1 cellular context compared by ENCODE assay signal in the genomic region with DNA sequence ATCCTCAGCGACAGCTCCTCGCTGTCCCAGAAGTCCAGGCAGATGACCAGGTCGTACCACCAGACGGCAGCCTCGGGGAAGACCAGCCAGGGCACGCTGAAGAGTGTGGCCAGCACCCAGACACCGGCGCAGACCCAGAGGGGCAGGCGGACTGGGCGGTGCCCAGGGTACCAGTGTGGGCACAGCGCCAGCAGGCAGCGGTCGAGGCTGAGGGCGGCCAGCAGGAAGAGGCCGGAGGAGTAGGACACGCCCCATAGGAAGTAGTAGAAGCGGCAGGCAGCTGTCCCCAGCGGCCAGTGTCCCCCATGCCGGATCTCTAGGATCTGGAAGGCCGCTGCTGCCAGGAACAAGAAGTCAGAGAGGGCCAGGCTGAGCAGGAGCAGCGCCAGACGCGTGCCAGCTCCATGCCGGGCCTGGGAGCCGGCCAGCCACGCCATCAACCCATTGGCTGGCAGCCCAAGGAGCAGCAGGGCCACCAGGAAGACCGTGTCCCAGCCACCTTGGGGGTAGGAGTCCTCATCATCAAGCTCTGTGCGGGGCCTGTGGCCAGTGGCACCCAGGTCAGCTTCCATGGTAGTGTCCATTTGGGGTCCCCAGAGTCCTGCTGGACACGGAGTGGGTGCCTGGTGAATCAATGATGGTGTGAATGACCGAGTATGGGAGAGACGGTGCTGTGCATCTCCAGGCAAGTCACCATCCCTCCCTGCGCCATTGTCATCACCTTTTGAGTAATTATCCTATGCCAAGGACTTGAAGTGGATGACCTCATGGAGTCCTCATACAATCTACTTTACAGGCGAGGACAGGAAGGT.
TF ChIP-seq lines count a peak whose summit lies in the region.

A gene with protein sequence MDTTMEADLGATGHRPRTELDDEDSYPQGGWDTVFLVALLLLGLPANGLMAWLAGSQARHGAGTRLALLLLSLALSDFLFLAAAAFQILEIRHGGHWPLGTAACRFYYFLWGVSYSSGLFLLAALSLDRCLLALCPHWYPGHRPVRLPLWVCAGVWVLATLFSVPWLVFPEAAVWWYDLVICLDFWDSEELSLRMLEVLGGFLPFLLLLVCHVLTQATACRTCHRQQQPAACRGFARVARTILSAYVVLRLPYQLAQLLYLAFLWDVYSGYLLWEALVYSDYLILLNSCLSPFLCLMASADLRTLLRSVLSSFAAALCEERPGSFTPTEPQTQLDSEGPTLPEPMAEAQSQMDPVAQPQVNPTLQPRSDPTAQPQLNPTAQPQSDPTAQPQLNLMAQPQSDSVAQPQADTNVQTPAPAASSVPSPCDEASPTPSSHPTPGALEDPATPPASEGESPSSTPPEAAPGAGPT (minus strand): TSS at position 589 of the 812 bp plus-strand sequence. CDS start 5 bp downstream, at position 584.

TF ChIP-seq in WTC11, 78 proteins besides CTCF, POLR2A, EP300 and RAD21 (continued from another document):
- TF ChIP-seq, protein P1, sequence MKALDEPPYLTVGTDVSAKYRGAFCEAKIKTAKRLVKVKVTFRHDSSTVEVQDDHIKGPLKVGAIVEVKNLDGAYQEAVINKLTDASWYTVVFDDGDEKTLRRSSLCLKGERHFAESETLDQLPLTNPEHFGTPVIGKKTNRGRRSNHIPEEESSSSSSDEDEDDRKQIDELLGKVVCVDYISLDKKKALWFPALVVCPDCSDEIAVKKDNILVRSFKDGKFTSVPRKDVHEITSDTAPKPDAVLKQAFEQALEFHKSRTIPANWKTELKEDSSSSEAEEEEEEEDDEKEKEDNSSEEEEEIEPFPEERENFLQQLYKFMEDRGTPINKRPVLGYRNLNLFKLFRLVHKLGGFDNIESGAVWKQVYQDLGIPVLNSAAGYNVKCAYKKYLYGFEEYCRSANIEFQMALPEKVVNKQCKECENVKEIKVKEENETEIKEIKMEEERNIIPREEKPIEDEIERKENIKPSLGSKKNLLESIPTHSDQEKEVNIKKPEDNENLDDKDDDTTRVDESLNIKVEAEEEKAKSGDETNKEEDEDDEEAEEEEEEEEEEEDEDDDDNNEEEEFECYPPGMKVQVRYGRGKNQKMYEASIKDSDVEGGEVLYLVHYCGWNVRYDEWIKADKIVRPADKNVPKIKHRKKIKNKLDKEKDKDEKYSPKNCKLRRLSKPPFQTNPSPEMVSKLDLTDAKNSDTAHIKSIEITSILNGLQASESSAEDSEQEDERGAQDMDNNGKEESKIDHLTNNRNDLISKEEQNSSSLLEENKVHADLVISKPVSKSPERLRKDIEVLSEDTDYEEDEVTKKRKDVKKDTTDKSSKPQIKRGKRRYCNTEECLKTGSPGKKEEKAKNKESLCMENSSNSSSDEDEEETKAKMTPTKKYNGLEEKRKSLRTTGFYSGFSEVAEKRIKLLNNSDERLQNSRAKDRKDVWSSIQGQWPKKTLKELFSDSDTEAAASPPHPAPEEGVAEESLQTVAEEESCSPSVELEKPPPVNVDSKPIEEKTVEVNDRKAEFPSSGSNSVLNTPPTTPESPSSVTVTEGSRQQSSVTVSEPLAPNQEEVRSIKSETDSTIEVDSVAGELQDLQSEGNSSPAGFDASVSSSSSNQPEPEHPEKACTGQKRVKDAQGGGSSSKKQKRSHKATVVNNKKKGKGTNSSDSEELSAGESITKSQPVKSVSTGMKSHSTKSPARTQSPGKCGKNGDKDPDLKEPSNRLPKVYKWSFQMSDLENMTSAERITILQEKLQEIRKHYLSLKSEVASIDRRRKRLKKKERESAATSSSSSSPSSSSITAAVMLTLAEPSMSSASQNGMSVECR (CRISPR knock-in tag; IDR thresholded peaks at IDR 0.05; ENCODE audit: borderline replicate concordance): no peak
- TF ChIP-seq MXD4 (CRISPR knock-in tag; IDR thresholded peaks at IDR 0.05; ENCODE audit: borderline replicate concordance): no peak
- no peak for TF ChIP-seq OVOL2 (CRISPR knock-in tag; IDR thresholded peaks at IDR 0.05; ENCODE audit: borderline replicate concordance)
- TF ChIP-seq ERG (CRISPR knock-in tag; IDR thresholded peaks at IDR 0.05): no peak
- no peak for TF ChIP-seq ZNF263 (CRISPR knock-in tag; IDR thresholded peaks at IDR 0.05; ENCODE audit: low read depth)
- TF ChIP-seq, protein P2, sequence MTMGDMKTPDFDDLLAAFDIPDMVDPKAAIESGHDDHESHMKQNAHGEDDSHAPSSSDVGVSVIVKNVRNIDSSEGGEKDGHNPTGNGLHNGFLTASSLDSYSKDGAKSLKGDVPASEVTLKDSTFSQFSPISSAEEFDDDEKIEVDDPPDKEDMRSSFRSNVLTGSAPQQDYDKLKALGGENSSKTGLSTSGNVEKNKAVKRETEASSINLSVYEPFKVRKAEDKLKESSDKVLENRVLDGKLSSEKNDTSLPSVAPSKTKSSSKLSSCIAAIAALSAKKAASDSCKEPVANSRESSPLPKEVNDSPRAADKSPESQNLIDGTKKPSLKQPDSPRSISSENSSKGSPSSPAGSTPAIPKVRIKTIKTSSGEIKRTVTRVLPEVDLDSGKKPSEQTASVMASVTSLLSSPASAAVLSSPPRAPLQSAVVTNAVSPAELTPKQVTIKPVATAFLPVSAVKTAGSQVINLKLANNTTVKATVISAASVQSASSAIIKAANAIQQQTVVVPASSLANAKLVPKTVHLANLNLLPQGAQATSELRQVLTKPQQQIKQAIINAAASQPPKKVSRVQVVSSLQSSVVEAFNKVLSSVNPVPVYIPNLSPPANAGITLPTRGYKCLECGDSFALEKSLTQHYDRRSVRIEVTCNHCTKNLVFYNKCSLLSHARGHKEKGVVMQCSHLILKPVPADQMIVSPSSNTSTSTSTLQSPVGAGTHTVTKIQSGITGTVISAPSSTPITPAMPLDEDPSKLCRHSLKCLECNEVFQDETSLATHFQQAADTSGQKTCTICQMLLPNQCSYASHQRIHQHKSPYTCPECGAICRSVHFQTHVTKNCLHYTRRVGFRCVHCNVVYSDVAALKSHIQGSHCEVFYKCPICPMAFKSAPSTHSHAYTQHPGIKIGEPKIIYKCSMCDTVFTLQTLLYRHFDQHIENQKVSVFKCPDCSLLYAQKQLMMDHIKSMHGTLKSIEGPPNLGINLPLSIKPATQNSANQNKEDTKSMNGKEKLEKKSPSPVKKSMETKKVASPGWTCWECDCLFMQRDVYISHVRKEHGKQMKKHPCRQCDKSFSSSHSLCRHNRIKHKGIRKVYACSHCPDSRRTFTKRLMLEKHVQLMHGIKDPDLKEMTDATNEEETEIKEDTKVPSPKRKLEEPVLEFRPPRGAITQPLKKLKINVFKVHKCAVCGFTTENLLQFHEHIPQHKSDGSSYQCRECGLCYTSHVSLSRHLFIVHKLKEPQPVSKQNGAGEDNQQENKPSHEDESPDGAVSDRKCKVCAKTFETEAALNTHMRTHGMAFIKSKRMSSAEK (CRISPR knock-in tag; IDR thresholded peaks at IDR 0.05; ENCODE audit: borderline replicate concordance): no peak
- TF ChIP-seq ZNF425 (CRISPR knock-in tag; conservative IDR thresholded peaks at IDR 0.05): no peak
